Comparison of ENCODE assay signal across 8 cellular contexts in the genomic region with DNA sequence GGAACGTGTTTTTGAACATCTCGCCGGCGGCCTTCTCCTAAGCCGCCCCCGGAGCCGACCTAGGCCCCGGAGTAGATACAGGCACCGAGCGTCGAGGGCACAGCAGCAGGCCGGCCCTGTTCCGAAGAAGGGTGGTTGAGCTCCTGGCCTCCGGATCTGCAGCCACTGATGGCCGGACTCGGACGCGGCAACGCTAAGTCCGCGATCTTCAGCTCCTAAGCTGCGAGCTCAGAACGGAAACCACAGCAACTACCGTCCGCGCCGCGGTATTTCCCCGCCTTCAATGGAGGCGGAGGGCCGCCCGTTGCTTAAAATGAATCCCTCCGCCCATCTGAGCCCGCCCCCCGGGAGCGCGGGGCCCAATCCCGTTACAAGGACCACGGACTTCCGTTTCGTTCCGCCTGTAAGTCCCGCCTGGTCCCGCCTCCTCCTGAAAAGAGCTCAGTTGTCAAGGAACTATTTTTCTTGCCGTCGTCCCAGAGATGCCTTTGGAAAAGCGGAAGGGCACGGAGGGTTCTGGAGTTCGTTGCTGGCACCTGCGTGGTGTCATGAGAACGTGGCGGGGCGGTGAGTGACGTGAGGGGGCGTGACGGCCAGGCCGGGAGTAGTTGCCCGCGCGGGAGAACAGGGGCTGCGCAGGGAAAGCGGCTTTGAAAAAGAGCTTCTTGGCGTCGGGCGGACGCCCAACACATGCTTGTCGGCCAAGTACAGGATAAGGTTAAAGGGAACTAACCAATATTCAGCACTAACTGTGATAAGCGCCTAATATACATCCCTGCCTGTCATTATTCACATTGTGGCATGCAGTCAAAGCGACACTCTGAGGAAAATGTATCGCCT. TPM values are rescaled to one million over a fixed set of nuclear protein-coding genes. Genes with fewer than 3 reads are reported as not detected.
DNase-seq lines count a peak whose midpoint lies in the region; ATAC-seq, FAIRE-seq and TF ChIP-seq lines count a peak whose summit lies in the region.

A gene (minus strand): TSS at position 285 of the 840 bp plus-strand sequence. CDS start 266 bp downstream, at position 19.

- no peaks in the 10 kb centered on the region for H3K27me3 Mint-ChIP-seq in activated CD4-positive, alpha-beta T cell treated with anti-CD3 and anti-CD28 coated beads for 36 hours

- ATAC-seq in HG03442 (IDR thresholded peaks at IDR 0.05; ENCODE audit: unreplicated experiment), result peak; percentile 84
- peak; percentile 94 for ATAC-seq in activated CD4-positive, alpha-beta T cell treated with anti-CD3 and anti-CD28 coated beads for 36 hours

- H3K9me3 Mint-ChIP-seq in activated CD4-positive, alpha-beta T cell treated with anti-CD3 and anti-CD28 coated beads for 36 hours (ENCODE audit: low read depth), result no peaks in the 10 kb centered on the region

- H3K27ac ChIP-seq in kidney (ENCODE audit: low read depth in 2 of 2, low read length in 2 of 2), result peak within 1 kb of the TSS; percentile 82 to 85

- CTCF ChIA-PET in activated CD4-positive, alpha-beta T cell treated with anti-CD3 and anti-CD28 coated beads for 36 hours (lab: Charles Lee), result interaction anchor here (0.6 to 1.9 kb wide), 9 partner anchors 10 to 252 kb away, joined by 3 to 6 read pairs (median 3); a partner anchor contains a TSS

- H3K36me3 ChIP-seq in kidney (ENCODE audit: control insufficient read depth in 1 of 2, insufficient read depth in 2 of 2, low read length in 2 of 2), result no peaks in the 10 kb centered on the region

- no peaks in the 10 kb centered on the region for H3K36me3 Mint-ChIP-seq in activated CD4-positive, alpha-beta T cell treated with anti-CD3 and anti-CD28 coated beads for 36 hours (ENCODE audit: low read depth)

- peak within 1 kb of the TSS; percentile 84 for H3K27ac Mint-ChIP-seq in activated CD4-positive, alpha-beta T cell treated with anti-CD3 and anti-CD28 coated beads for 36 hours

- peaks cover 38% of the 10 kb centered on the region for H3K4me1 Mint-ChIP-seq in activated CD4-positive, alpha-beta T cell treated with anti-CD3 and anti-CD28 coated beads for 36 hours

- H3K4me1 ChIP-seq in kidney (ENCODE audit: control insufficient read depth in 1 of 2, insufficient read depth in 1 of 2, low read depth in 1 of 2, low read length in 2 of 2), result peaks cover 19 to 28% of the 10 kb centered on the region in 2 donors

- peak within 1 kb of the TSS; percentile 75 for H3K4me3 Mint-ChIP-seq in activated CD4-positive, alpha-beta T cell treated with anti-CD3 and anti-CD28 coated beads for 36 hours

- H3K4me3 ChIP-seq in choroid plexus epithelial cell (ENCODE audit: low read depth, low read length) (peak within 1 kb of the TSS; percentile 91), kidney (ENCODE audit: low read length in 2 of 2) (peak within 1 kb of the TSS; percentile 87 to 88)

- TF ChIP-seq CTCF in choroid plexus epithelial cell (conservative IDR thresholded peaks at IDR 0.05; ENCODE audit: low read depth, low read length), result no peak
- TF ChIP-seq CTCF in kidney (IDR thresholded peaks at IDR 0.05; ENCODE audit: borderline replicate concordance, extremely low read depth, insufficient read depth), result peak; percentile 4

- POLR2A ChIA-PET in activated CD4-positive, alpha-beta T cell treated with anti-CD3 and anti-CD28 coated beads for 36 hours (lab: Charles Lee), result interaction anchor here (0.8 to 1.4 kb wide), 12 partner anchors 15 to 627 kb away, joined by 3 to 7 read pairs (median 4); a partner anchor contains a TSS

- peak within 1 kb of the TSS; percentile 69 to 85 for H3K9ac ChIP-seq in kidney (ENCODE audit: low read length in 2 of 2)

- intact Hi-C loops in activated CD4-positive, alpha-beta T cell treated with anti-CD3 and anti-CD28 coated beads for 36 hours (cut with DNase I, micrococcal nuclease), result loop anchor here (1.0 to 5.0 kb wide), 17 partner anchors 69 to 1197 kb away; a partner anchor contains a TSS
- intact Hi-C loops in kidney (cut with DNase I), result loop anchor here (10.0 kb wide), 1 partner anchor 105 kb away; a partner anchor contains a TSS

- FAIRE-seq in kidney (lab: Jason Lieb, UNC), result peak; percentile 93

- DNase-seq in Ammon's horn (ENCODE audit: low spot score), result peak; percentile 99
- peak; percentile 71 for DNase-seq in GM19238 (ENCODE audit: insufficient read length, low spot score)
- peak; percentile 100 for DNase-seq in NCI-H524 (lab: John Stamatoyannopoulos, UW)
- peak; percentile 98 for DNase-seq in activated CD4-positive, alpha-beta T cell treated with anti-CD3 and anti-CD28 coated beads for 36 hours
- DNase-seq in choroid plexus epithelial cell (ENCODE audit: low read depth), result peak; percentile 100
- DNase-seq in kidney, result peak; percentile 99
- DNase-seq in stimulated activated CD4-positive, alpha-beta T cell treated with anti-CD3 and anti-CD28 coated beads, Interleukin-15, amount 100 ng/mL, for 24 hours, result peak; percentile 98

- no peaks in the 10 kb centered on the region for H3K9me3 ChIP-seq in kidney (ENCODE audit: control insufficient read depth in 1 of 2, low read length in 2 of 2)

RNA-seq across cellular contexts. Expression of the gene that starts here (rescaled TPM):
- total RNA-seq in activated CD4-positive, alpha-beta T cell treated with anti-CD3 and anti-CD28 coated beads for 36 hours, result 10 to 100 TPM; 45.9 to 48.7 TPM
- 22.3 TPM for total RNA-seq in kidney
- 33.3 TPM for polyA plus RNA-seq in kidney (ENCODE audit: insufficient read depth, low read depth, low replicate concordance)

Comparison
In these comparisons a context has a peak if more than half of its experiments do, and no peak if none do; other contexts are left out.
1. Peak in every context shown above with its lines: DNase-seq, ATAC-seq, H3K4me3 ChIP-seq and H3K27ac ChIP-seq.